8 cellular contexts compared by ENCODE assay signal in the genomic region with DNA sequence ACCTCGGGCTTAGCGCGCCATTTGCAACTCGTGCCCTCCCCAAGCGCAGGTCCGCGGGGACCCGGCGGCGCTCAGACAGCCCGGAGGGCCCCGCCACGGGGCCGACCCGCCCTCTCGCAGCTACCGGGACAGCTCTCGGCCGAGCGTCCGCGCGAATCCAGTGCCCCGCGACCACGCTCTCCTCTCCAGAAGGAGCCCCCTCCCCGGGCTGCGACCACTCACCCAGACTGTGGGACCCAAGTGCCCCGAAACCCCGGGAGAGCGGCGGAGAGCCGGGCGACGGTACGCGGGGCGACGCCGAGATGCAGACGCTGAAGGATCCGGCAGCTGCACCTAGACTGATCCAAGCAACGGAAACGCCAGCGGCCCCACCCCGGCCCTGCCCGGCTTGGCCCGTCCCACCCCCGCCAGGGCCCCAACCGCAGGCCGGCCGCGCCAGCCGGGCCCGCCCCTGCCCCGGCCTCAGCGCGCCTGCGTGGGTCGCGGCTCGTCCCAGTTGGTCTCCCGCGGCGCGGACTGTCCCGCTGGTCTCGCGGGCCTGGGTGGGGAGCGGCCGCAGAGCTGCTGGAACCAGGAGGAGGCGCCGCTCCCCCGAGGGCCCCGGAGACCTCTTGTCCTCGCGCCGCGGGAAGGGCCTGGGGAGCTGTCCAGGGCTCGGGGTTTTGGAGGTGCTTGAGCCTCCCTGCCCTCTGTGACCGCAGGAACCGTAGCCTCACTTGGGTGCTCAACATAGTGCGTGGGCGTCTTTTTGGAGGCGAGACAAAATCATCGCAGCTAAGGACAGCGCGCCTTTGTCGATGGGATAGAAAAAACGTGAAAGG. TPM values are rescaled to one million over a fixed set of nuclear protein-coding genes. Genes with fewer than 3 reads are reported as not detected.
DNase-seq lines count a peak whose midpoint lies in the region; ATAC-seq and TF ChIP-seq lines count a peak whose summit lies in the region.

A gene (minus strand): TSS at position 340 of the 821 bp plus-strand sequence. CDS start 391 bp downstream, outside the sequence.

- H3K4me3 Mint-ChIP-seq in CD8-positive, alpha-beta T cell = peak within 1 kb of the TSS; percentile 91

- no peaks in the 10 kb centered on the region for H3K36me3 ChIP-seq in CD8-positive, alpha-beta T cell (ENCODE audit: insufficient read depth, low read length)
- H3K36me3 ChIP-seq in OCI-LY3 (replicated peaks; ENCODE audit: low read depth, low read length) = peaks cover 18% of the 10 kb centered on the region
- no peaks in the 10 kb centered on the region for H3K36me3 ChIP-seq in mucosa of rectum (ENCODE audit: control insufficient read depth in 2 of 2, insufficient read depth in 2 of 2, low read length in 2 of 2)

- H3K4me2 ChIP-seq in OCI-LY3 (ENCODE audit: low read length) = peak within 1 kb of the TSS; percentile 89

- no peak for TF ChIP-seq CTCF in CD8-positive, alpha-beta T cell (IDR thresholded peaks at IDR 0.05)
- TF ChIP-seq CTCF in OCI-LY3 (IDR thresholded peaks at IDR 0.05; ENCODE audit: low read depth, low read length) = peak; percentile 23; the same call in 1 of the 2 replicates
- TF ChIP-seq CTCF in epithelial cell of proximal tubule (conservative IDR thresholded peaks at IDR 0.05; ENCODE audit: low read depth, low read length) = peak; percentile 39

- H3K27me3 ChIP-seq in CD8-positive, alpha-beta T cell (ENCODE audit: insufficient read depth, low read length) = no peaks in the 10 kb centered on the region
- H3K27me3 ChIP-seq in OCI-LY3 (ENCODE audit: low read depth, low read length) = peaks cover 4% of the 10 kb centered on the region; the same call in 1 of the 2 replicates
- H3K27me3 ChIP-seq in mucosa of rectum (ENCODE audit: control insufficient read depth in 2 of 2, insufficient read depth in 2 of 2, low read length in 2 of 2) = no peaks in the 10 kb centered on the region

- H3K9me3 Mint-ChIP-seq in CD8-positive, alpha-beta T cell = no peaks in the 10 kb centered on the region

- H3K79me2 ChIP-seq in OCI-LY3 (ENCODE audit: low read length) = peaks cover 35% of the 10 kb centered on the region

- H2AFZ ChIP-seq in OCI-LY3 (ENCODE audit: low read depth, low read length) = peak within 1 kb of the TSS; percentile 75

- peaks cover 26% of the 10 kb centered on the region for H3K4me1 Mint-ChIP-seq in CD8-positive, alpha-beta T cell (ENCODE audit: low read depth)

- peak within 1 kb of the TSS; percentile 61 for H3K27ac ChIP-seq in CD8-positive, alpha-beta T cell (ENCODE audit: low read depth, low read length)
- H3K27ac ChIP-seq in OCI-LY3 (ENCODE audit: low read length) = peak within 1 kb of the TSS; percentile 81
- peak within 1 kb of the TSS; percentile 83 to 89 for H3K27ac ChIP-seq in mucosa of rectum (ENCODE audit: low read depth in 2 of 2, low read length in 2 of 2)

- CTCF ChIA-PET in CD8-positive, alpha-beta T cell (lab: Charles Lee) = interaction anchor here (0.7 kb wide), 1 partner anchor 14 kb away, joined by 3 read pairs; no protein-coding TSS in a partner anchor

- peaks cover 8% of the 10 kb centered on the region for H3K4me1 ChIP-seq in CD8-positive, alpha-beta T cell (ENCODE audit: insufficient read depth, low read length)
- H3K4me1 ChIP-seq in OCI-LY3 (ENCODE audit: low read length) = peaks cover 33% of the 10 kb centered on the region
- peaks cover 5 to 12% of the 10 kb centered on the region in 2 donors for H3K4me1 ChIP-seq in mucosa of rectum (ENCODE audit: control insufficient read depth in 2 of 2, insufficient read depth in 2 of 2, low read length in 2 of 2)

- peak; percentile 37 to 75 (median 63) for DNase-seq in CD8-positive, alpha-beta T cell
- peak; percentile 75 for DNase-seq in activated T-cell treated with anti-CD3 and anti-CD28 coated beads for 48 hours (ENCODE audit: low read depth)
- no peak for DNase-seq in epithelial cell of proximal tubule (ENCODE audit: low read depth)
- DNase-seq in stimulated activated CD8-positive, alpha-beta memory T cell treated with anti-CD3 and anti-CD28 coated beads, Interleukin-4, amount 100 ng/mL, for 48 hours = peak; percentile 84

- H3K9ac ChIP-seq in OCI-LY3 (ENCODE audit: low read length) = peak within 1 kb of the TSS; percentile 94
- peak within 1 kb of the TSS; percentile 86 to 89 for H3K9ac ChIP-seq in mucosa of rectum (ENCODE audit: low read depth in 1 of 2, low read length in 2 of 2)

- intact Hi-C loops in CD8-positive, alpha-beta T cell (cut with DNase I, micrococcal nuclease) = loop anchor here in 1 of 2 experiments (1.0 to 5.0 kb wide), 2 partner anchors 29 to 125 kb away; a partner anchor contains a TSS

- H4K20me1 ChIP-seq in OCI-LY3 (ENCODE audit: insufficient read depth, low read length) = peaks cover 19% of the 10 kb centered on the region

- H3K27me3 Mint-ChIP-seq in CD8-positive, alpha-beta T cell (ENCODE audit: low read depth) = peaks cover 4% of the 10 kb centered on the region

- peaks cover 5% of the 10 kb centered on the region for H3K36me3 Mint-ChIP-seq in CD8-positive, alpha-beta T cell

- ATAC-seq in CD8-positive, alpha-beta T cell = peak; percentile 76
- ATAC-seq in GM19351 (IDR thresholded peaks at IDR 0.05; ENCODE audit: unreplicated experiment) (peak; percentile 85), HG03469 (IDR thresholded peaks at IDR 0.05; ENCODE audit: unreplicated experiment) (peak; percentile 80)

- H3K9me3 ChIP-seq in CD8-positive, alpha-beta T cell (ENCODE audit: low read length) = no peaks in the 10 kb centered on the region
- no peaks in the 10 kb centered on the region for H3K9me3 ChIP-seq in OCI-LY3 (ENCODE audit: insufficient read depth, low read length)
- H3K9me3 ChIP-seq in mucosa of rectum (ENCODE audit: control insufficient read depth in 2 of 2, low read length in 2 of 2) = no peaks in the 10 kb centered on the region

- POLR2A ChIA-PET in CD8-positive, alpha-beta T cell (lab: Charles Lee) = no interaction called here

- peak within 1 kb of the TSS; percentile 79 for H3K4me3 ChIP-seq in CD8-positive, alpha-beta T cell (ENCODE audit: low read depth, low read length)
- peak within 1 kb of the TSS; percentile 89 for H3K4me3 ChIP-seq in OCI-LY3 (ENCODE audit: low read length)
- H3K4me3 ChIP-seq in epithelial cell of proximal tubule (ENCODE audit: low read depth, low read length) = peak within 1 kb of the TSS; percentile 76
- peak within 1 kb of the TSS; percentile 82 to 91 for H3K4me3 ChIP-seq in mucosa of rectum (ENCODE audit: low read length in 2 of 2)

- peak within 1 kb of the TSS; percentile 91 for H3K27ac Mint-ChIP-seq in CD8-positive, alpha-beta T cell

RNA-seq across cellular contexts. Expression of the gene that starts here (rescaled TPM):
- 10 to 100 TPM; 26.8 to 28.2 TPM for total RNA-seq in CD8-positive, alpha-beta T cell
- 308 and 352 TPM in 2 replicates for total RNA-seq in epithelial cell of proximal tubule

Comparison
In these comparisons a context has a peak if more than half of its experiments do, and no peak if none do; other contexts are left out.
1. RNA of the gene that starts here (total RNA-seq): 308 to 352 TPM in epithelial cell of proximal tubule; 26.8 to 28.2 TPM in CD8-positive, alpha-beta T cell; every median in the first group is over 10 times any median in the second.
2. Peak in every context shown above with its lines, with median percentiles within 50 percentile points of each other: ATAC-seq, H3K27ac ChIP-seq and H3K4me3 ChIP-seq.